ENCODE assay signal across 16 cellular contexts in the genomic region with DNA sequence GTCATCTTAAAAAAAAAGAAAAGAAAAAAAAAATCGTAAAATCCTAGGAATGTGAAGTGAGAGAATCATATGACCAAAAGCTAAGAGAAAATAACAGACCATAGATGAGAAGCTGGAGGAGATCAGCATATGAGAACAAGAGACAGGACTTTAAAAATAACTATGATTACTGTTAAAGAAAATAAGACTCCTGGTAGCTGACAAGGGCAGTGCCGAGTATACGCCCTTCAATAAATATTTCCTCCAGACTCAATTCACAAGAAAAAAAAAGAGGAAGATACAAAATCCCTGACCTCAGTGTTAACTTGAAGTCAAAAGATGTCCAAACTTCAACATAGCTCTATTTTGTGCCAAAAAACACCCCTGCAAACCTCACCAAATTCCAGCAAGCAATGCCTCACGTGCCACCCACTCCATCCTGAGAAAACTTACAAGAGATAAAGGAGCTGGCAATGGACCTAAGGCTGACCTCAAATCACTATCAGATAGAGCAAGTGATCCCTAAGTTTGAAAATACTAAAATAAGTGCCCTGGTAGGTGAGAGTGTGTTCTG.
"Had no signal": no experiment of that assay in that cellular context is flagged by ENCODE, and none has a peak within 500 bp of the region (broad histone marks: within the 10 kb centered on the region; RNA-seq: fewer than 3 reads in every experiment).

No MANE protein-coding gene starts in this region.

- H2AFZ ChIP-seq: parathyroid adenoma had no signal

- H3K27me3 ChIP-seq: cardiac muscle cell, colonic mucosa, gastrocnemius medialis, transverse colon, vagina had no signal

- H3K4me3 ChIP-seq: cardiac muscle cell, colonic mucosa, gastrocnemius medialis, mucosa of descending colon, transverse colon, vagina had no signal

- H3K79me2 ChIP-seq: parathyroid adenoma had no signal

- H3K4me1 ChIP-seq: colonic mucosa, parathyroid adenoma, transverse colon, vagina had no signal

- ATAC-seq: gastrocnemius medialis; left lobe of liver; mucosa of descending colon; naive thymus-derived CD4-positive, alpha-beta T cell; stimulated activated effector memory CD8-positive, alpha-beta T cell treated with anti-CD3 and anti-CD28 coated beads, Interleukin-12 subunit alpha, Interleukin-12 subunit beta, amount 100 ng/mL, for 72 hours had no signal

- H3K27ac ChIP-seq: cardiac muscle cell, colonic mucosa, parathyroid adenoma, transverse colon, vagina had no signal

- H3K36me3 ChIP-seq: cardiac muscle cell, colonic mucosa, gastrocnemius medialis, transverse colon, vagina had no signal

- H3K9ac ChIP-seq: parathyroid adenoma had no signal

- DNase-seq: activated CD4-positive, alpha-beta T cell treated with anti-CD3 and anti-CD28 coated beads, Interleukin-2, amount 10 ng/mL, durations not matched to agents 7 days and 5 days; activated CD4-positive, CD25-positive, alpha-beta regulatory T cell; activated CD8-positive, alpha-beta memory T cell treated with anti-CD3 and anti-CD28 coated beads, Interleukin-2, amount 50 U/mL, for 48 hours; activated naive CD8-positive, alpha-beta T cell treated with anti-CD3 and anti-CD28 coated beads, Interleukin-2, amount 10 ng/mL, durations not matched to agents 7 days and 5 days; colonic mucosa; effector CD4-positive, alpha-beta T cell; gastrocnemius medialis; islet precursor cell; mucosa of descending colon; naive thymus-derived CD4-positive, alpha-beta T cell; transverse colon had no signal

- H3K9me3 ChIP-seq: colonic mucosa, gastrocnemius medialis, mucosa of descending colon, transverse colon, vagina had no signal
